In the genomic region with DNA sequence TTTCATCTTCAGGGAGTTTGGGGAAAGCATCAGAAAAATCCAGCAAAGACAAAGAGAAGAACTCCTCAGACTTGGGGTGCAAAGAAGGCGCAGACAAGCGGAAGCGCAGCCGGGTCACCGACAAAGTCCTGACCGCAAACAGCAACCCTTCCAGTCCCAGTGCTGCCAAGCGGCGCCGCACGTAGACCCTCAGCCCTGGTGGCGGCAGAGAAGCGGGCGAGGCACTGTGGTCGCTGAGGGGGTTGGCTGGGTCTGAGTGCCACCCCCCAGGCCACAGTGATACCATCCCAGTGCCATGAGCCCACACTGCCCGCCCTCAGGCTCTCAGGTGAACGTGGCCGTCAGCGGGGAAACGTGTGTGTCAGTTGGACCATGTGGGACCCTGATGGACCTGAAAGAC, we compare ENCODE assay signal across 17 cellular contexts. TPM values are rescaled to one million over a fixed set of nuclear protein-coding genes. Genes with fewer than 3 reads are reported as not detected.
DNase-seq lines count a peak whose midpoint lies in the region; ATAC-seq and TF ChIP-seq lines count a peak whose summit lies in the region.
"Had no signal": no experiment of that assay in that cellular context is flagged by ENCODE, and none has a peak within 500 bp of the region (broad histone marks: within the 10 kb centered on the region; RNA-seq: fewer than 3 reads in every experiment).

No MANE protein-coding gene starts in this region.

- peaks cover 26% of the 10 kb centered on the region for H3K36me3 Mint-ChIP-seq in activated naive CD4-positive, alpha-beta T cell treated with anti-CD3 and anti-CD28 coated beads, Interleukin-2, amount 10 ng/mL, durations not matched to agents 7 days and 5 days

- peaks cover 37% of the 10 kb centered on the region for H3K4me1 Mint-ChIP-seq in activated naive CD4-positive, alpha-beta T cell treated with anti-CD3 and anti-CD28 coated beads, Interleukin-2, amount 10 ng/mL, durations not matched to agents 7 days and 5 days

- CTCF ChIA-PET in activated naive CD4-positive, alpha-beta T cell treated with anti-CD3 and anti-CD28 coated beads, Interleukin-2, amount 10 ng/mL, durations not matched to agents 7 days and 5 days (lab: Charles Lee): no interaction called here
- CTCF ChIA-PET in Panc1 (lab: Charles Lee): no interaction called here

- DNase-seq in activated naive CD4-positive, alpha-beta T cell treated with anti-CD3 and anti-CD28 coated beads, Interleukin-2, amount 10 ng/mL, durations not matched to agents 7 days and 5 days: no peak
- no peak for DNase-seq in activated naive CD4-positive, alpha-beta T cell treated with anti-CD3 and anti-CD28 coated beads, Interleukin-2, amount 50 U/mL, for 16 hours
- DNase-seq in Panc1 (ENCODE audit: low read depth, low spot score) (no peak), MV-4-11 (lab: John Stamatoyannopoulos, UW) (no peak), DMS79 treated with DMSO at 0.1 percent for 48 hours (lab: John Stamatoyannopoulos, UW) (no peak), tibial nerve (ENCODE audit: low spot score in 2 of 2) (no peak)
- DNase-seq: 8988T; Kasumi-1; NCI-H1105 treated with DMSO at 0.1 percent for 48 hours; NCI-H1694 treated with DMSO at 0.1 percent for 48 hours; NCI-H345; NK-92 treated with Interleukin-12 subunit alpha and Interleukin-12 subunit beta, amount 100 ng/mL, for 24 hours; OCI-M1; SW 1271 had no signal

- H3K4me1 ChIP-seq in Panc1 (ENCODE audit: control insufficient read depth, insufficient read depth, low read length): peaks cover 20% of the 10 kb centered on the region
- H3K4me1 ChIP-seq in tibial nerve: peaks cover 0 to 36% (median 12%) of the 10 kb centered on the region in 4 donors

- intact Hi-C loops in Panc1 (cut with micrococcal nuclease; ENCODE audit: unreplicated experiment): loop anchor here (10.0 kb wide), 1 partner anchor 325 kb away; the partner anchor contains the start of gene GATA5

- no peaks in the 10 kb centered on the region for H3K9me3 Mint-ChIP-seq in activated naive CD4-positive, alpha-beta T cell treated with anti-CD3 and anti-CD28 coated beads, Interleukin-2, amount 10 ng/mL, durations not matched to agents 7 days and 5 days

- peaks cover 3% of the 10 kb centered on the region for H3K36me3 ChIP-seq in Panc1 (ENCODE audit: control insufficient read depth, insufficient read depth, low read length)
- peaks cover 0 to 52% (median 19%) of the 10 kb centered on the region in 3 donors for H3K36me3 ChIP-seq in tibial nerve

- 96 to 97% methylated on average over 17 to 19 of the region's 19 CpGs for WGBS in tibial nerve, 2 donors

- in situ Hi-C loops in Panc1 (cut with HindIII; ENCODE audit: low pct_unique_long_range_greater_than_20kb, low sequenced_read_pairs): no loop called here

- POLR2A ChIA-PET in Panc1 (lab: Charles Lee): no interaction called here

- ATAC-seq in Panc1: no peak
- no peak for ATAC-seq in HG03442 (IDR thresholded peaks at IDR 0.05; ENCODE audit: unreplicated experiment)

- H3K4me3 Mint-ChIP-seq in activated naive CD4-positive, alpha-beta T cell treated with anti-CD3 and anti-CD28 coated beads, Interleukin-2, amount 10 ng/mL, durations not matched to agents 7 days and 5 days: no peak overlapping the region

- peak overlapping the region; percentile 3 for H3K27ac Mint-ChIP-seq in activated naive CD4-positive, alpha-beta T cell treated with anti-CD3 and anti-CD28 coated beads, Interleukin-2, amount 10 ng/mL, durations not matched to agents 7 days and 5 days

- TF ChIP-seq POLR2A in tibial nerve (IDR thresholded peaks at IDR 0.05): no peak

- no peaks in the 10 kb centered on the region for H3K27me3 Mint-ChIP-seq in activated naive CD4-positive, alpha-beta T cell treated with anti-CD3 and anti-CD28 coated beads, Interleukin-2, amount 10 ng/mL, durations not matched to agents 7 days and 5 days

- no peak for TF ChIP-seq EP300 in tibial nerve (IDR thresholded peaks at IDR 0.05)

- H3K27me3 ChIP-seq in Panc1 (ENCODE audit: control insufficient read depth, insufficient read depth, low read length) (no peaks in the 10 kb centered on the region), tibial nerve (no peaks in the 10 kb centered on the region)

- H3K27ac ChIP-seq in Panc1 (ENCODE audit: low read length): no peak overlapping the region
- H3K27ac ChIP-seq in cingulate gyrus (ENCODE audit: low read depth, low read length): peak overlapping the region; percentile 19
- H3K27ac ChIP-seq in tibial nerve: no peak overlapping the region
- H3K27ac ChIP-seq: C4-2B had no signal

- TF ChIP-seq CTCF in Panc1 (IDR thresholded peaks at IDR 0.05): no peak
- TF ChIP-seq CTCF in tibial nerve (IDR thresholded peaks at IDR 0.05): no peak

- H3K4me3 ChIP-seq in Panc1 (ENCODE audit: low read depth in 2 of 2, low read length in 2 of 2) (no peak overlapping the region), tibial nerve (no peak overlapping the region)

- H3K9me3 ChIP-seq in Panc1 (ENCODE audit: control insufficient read depth, insufficient read depth, low read depth, low read length): no peaks in the 10 kb centered on the region
- no peaks in the 10 kb centered on the region for H3K9me3 ChIP-seq in tibial nerve

- TSS peak; percentile 91 for BruUV-seq in Panc1 (replicated peaks; lab: Mats Ljungman, UMichigan)

RNA-seq across cellular contexts. Expression of gene MRGBP, which starts 3.2 kb away (rescaled TPM):
- total RNA-seq in Panc1 (2021; ENCODE audit: unreplicated experiment) (49.9 TPM), tibial nerve (10 to 100 TPM; 12.0 to 15.3 (median 13.6) TPM)
- 46.9 TPM for polyA plus RNA-seq in Panc1 (2012; ENCODE audit: insufficient read length)

RNA-seq across cellular contexts. Expression of gene OGFR, which starts 5.2 kb away (rescaled TPM):
- total RNA-seq in Panc1 (2021; ENCODE audit: unreplicated experiment) (47.3 TPM), tibial nerve (100 to 1,000 TPM in 1 of 4 donors, 10 to 100 TPM in 3; 67.1 to 108 (median 80.8) TPM)
- 60.2 TPM for polyA plus RNA-seq in Panc1 (2012; ENCODE audit: insufficient read length)

RNA-seq across cellular contexts. Expression of gene COL9A3, which starts 17.4 kb away (rescaled TPM):
- 46.6 TPM for total RNA-seq in Panc1 (2021; ENCODE audit: unreplicated experiment)
- polyA plus RNA-seq in Panc1 (2012; ENCODE audit: insufficient read length): 53.7 TPM
- total RNA-seq in tibial nerve: 10 to 100 TPM; 51.3 to 81.2 (median 63.5) TPM
